In the genomic region with DNA sequence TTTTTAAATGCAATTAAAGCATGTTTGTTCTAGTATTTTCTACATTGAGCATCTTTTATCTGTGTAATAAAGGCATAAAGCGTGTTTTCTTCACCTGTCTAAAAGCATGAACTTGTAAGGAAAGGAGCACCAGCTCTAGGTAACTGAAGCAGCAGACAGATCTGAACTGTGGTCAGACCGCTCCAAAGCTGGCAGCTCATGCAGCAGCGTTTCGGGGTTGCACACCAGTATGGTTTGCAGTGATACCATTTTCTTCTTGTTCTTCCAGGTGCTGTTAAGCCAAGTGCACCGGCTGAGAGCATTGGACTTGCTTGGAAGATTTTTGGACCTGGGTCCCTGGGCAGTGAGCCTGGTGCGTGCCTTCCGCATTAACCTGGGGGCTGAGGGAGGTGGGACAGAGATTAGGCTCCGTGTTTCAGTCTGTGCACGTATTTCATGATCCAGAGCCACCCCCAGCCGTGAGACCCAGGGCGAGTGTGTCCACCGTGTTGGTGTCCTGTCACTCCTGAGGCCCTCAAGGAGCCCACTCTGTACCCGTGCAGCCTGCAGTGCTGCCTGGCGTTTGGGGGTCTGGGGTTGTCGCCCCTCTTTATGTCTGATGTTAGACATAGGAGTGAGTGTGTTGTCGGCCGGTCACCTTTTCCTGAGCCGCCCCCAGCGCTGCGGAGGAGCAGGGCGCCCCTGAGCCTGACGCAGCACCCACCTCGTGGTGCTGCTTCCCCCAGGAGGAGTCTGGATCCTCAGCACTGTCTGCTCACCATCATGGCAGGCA, we compare ENCODE assay signal across 11 cellular contexts.
A peak's percentile ranks its signal among the peaks of the same experiment; 100 is the strongest.
DNase-seq lines count a peak whose midpoint lies in the region; ATAC-seq, FAIRE-seq and TF ChIP-seq lines count a peak whose summit lies in the region.
"Had no signal": no experiment of that assay in that cellular context is flagged by ENCODE, and none has a peak within 500 bp of the region (broad histone marks: within the 10 kb centered on the region; RNA-seq: fewer than 3 reads in every experiment).

No MANE protein-coding gene starts in this region.

- H2AFZ ChIP-seq in K562 (ENCODE audit: low read depth, low read length) (no peak overlapping the region), trophoblast cell (ENCODE audit: insufficient read depth, low read length, poor library complexity) (no peak overlapping the region)

- peak overlapping the region; percentile 13 for H3K18ac ChIP-seq in trophoblast cell (ENCODE audit: low read length)

- H3K4me3 Mint-ChIP-seq in CD4-positive, alpha-beta T cell: no peak overlapping the region

- H3K36me3 ChIP-seq in KOPT-K1 (ENCODE audit: insufficient read depth, low read length) (peaks cover 91% of the 10 kb centered on the region), K562 (ENCODE audit: control insufficient read depth, insufficient read depth, low read length) (peaks cover 36% of the 10 kb centered on the region; the same call in 2 of the 3 replicates), trophoblast cell (ENCODE audit: control insufficient read depth in 1 of 2, insufficient read depth in 2 of 2, low read length in 2 of 2) (peaks cover 2% of the 10 kb centered on the region in 2 experiments)
- H3K36me3 ChIP-seq: adrenal gland had no signal

- TF ChIP-seq POLR2A in K562 (conservative IDR thresholded peaks at IDR 0.05): no peak

- H3K9me1 ChIP-seq in K562 (ENCODE audit: control insufficient read depth, insufficient read depth, low read length): no peaks in the 10 kb centered on the region

- no peak for TF ChIP-seq RAD21 in K562 (CRISPR knock-in tag; conservative IDR thresholded peaks at IDR 0.05 in 1 of 2, IDR thresholded peaks at IDR 0.05 in 1 of 2)

- no peak overlapping the region for H4K12ac ChIP-seq in trophoblast cell (ENCODE audit: low read depth, low read length)

- no peaks in the 10 kb centered on the region for H3K9me3 Mint-ChIP-seq in CD4-positive, alpha-beta T cell

- no peaks in the 10 kb centered on the region for H4K20me1 ChIP-seq in K562 (replicated peaks; ENCODE audit: control insufficient read depth, insufficient read depth, low read length)

- peak overlapping the region; percentile 53 for H2BK5ac ChIP-seq in trophoblast cell (ENCODE audit: low read depth, low read length, poor library complexity)

- no peak overlapping the region for H3K27ac ChIP-seq in CD4-positive, alpha-beta T cell (ENCODE audit: low read depth, low read length)
- H3K27ac ChIP-seq in KOPT-K1 (ENCODE audit: low read depth, low read length, poor library complexity, severe bottlenecking) (peak overlapping the region; percentile 77), K562 (ENCODE audit: extremely low read depth, low read depth, low read length) (peak overlapping the region; percentile 97; the same call in 2 of the 3 replicates), trophoblast cell (ENCODE audit: low read depth, low read length) (no peak overlapping the region)
- H3K27ac ChIP-seq: suprapubic skin had no signal

- peaks cover 13% of the 10 kb centered on the region for H3K79me1 ChIP-seq in trophoblast cell (ENCODE audit: low read length)

- H3K4me2 ChIP-seq in K562 (ENCODE audit: insufficient read depth, low read length) (no peak overlapping the region), trophoblast cell (ENCODE audit: low read length) (no peak overlapping the region)

- H3K4me1 ChIP-seq in K562 (replicated peaks in 1 of 2; ENCODE audit: control insufficient read depth in 2 of 2, insufficient read depth in 2 of 2, low read length in 2 of 2) (peaks cover 14 to 55% of the 10 kb centered on the region in 2 experiments), trophoblast cell (ENCODE audit: control insufficient read depth in 1 of 2, insufficient read depth in 2 of 2, low read length in 2 of 2) (peaks cover 18 to 21% of the 10 kb centered on the region in 2 experiments)

- FAIRE-seq in K562 (lab: Jason Lieb, UNC): no peak

- no peak overlapping the region for H3K23ac ChIP-seq in trophoblast cell (ENCODE audit: low read length)

- H3K9ac ChIP-seq in K562 (ENCODE audit: insufficient read depth in 1 of 2, low read depth in 2 of 2, low read length in 2 of 2): peak overlapping the region; percentile 48 to 77; a peak in 1 of 4 replicates
- no peak overlapping the region for H3K9ac ChIP-seq in trophoblast cell (ENCODE audit: low read length)

- no TSS peak for BruUV-seq in K562 (replicated peaks; lab: Mats Ljungman, UMichigan)

- intact Hi-C loops in CD4-positive, alpha-beta T cell (cut with DNase I, micrococcal nuclease): no loop called here
- intact Hi-C loops in K562 (cut with micrococcal nuclease): no loop called here

- no peaks in the 10 kb centered on the region for H3K9me3 ChIP-seq in CD4-positive, alpha-beta T cell (ENCODE audit: control insufficient read depth, low read length)
- H3K9me3 ChIP-seq in KOPT-K1 (ENCODE audit: insufficient read depth, low read length, poor library complexity, severe bottlenecking): no peaks in the 10 kb centered on the region
- no peaks in the 10 kb centered on the region for H3K9me3 ChIP-seq in K562 (replicated peaks; ENCODE audit: control insufficient read depth, insufficient read depth, low read depth, low read length)
- H3K9me3 ChIP-seq in trophoblast cell (ENCODE audit: insufficient read depth, low read depth, low read length): peaks cover 3% of the 10 kb centered on the region
- H3K9me3 ChIP-seq: adrenal gland, suprapubic skin had no signal

- DNase-seq in CD4-positive, alpha-beta T cell: no peak
- no peak for DNase-seq in K562 (ENCODE audit: extremely low read depth in 1 of 4, low spot score in 3 of 4)
- DNase-seq in trophoblast cell: no peak
- DNase-seq in SK-N-DZ (ENCODE audit: low spot score): no peak
- DNase-seq in SW 1271 (lab: John Stamatoyannopoulos, UW): no peak
- DNase-seq in AG20443 (ENCODE audit: low spot score): no peak
- no peak for DNase-seq in hippocampal formation (lab: John Stamatoyannopoulos, UW)
- DNase-seq: dermis blood vessel endothelial cell had no signal

- peak overlapping the region; percentile 43 for H2AK5ac ChIP-seq in trophoblast cell (ENCODE audit: low read length)

- CTCF ChIA-PET in CD4-positive, alpha-beta T cell (lab: Charles Lee): interaction anchor here (0.6 kb wide), 1 partner anchor 416 kb away, joined by 3 read pairs; no protein-coding TSS in a partner anchor
- CTCF ChIA-PET in K562 (lab: Yijun Ruan, JAX; ENCODE audit: low intra/inter-chr PET ratio): no interaction called here

- H3K27ac Mint-ChIP-seq in CD4-positive, alpha-beta T cell: peak overlapping the region; percentile 75

- POLR2A ChIA-PET in CD4-positive, alpha-beta T cell (lab: Charles Lee): interaction anchor here (1.8 kb wide), 1 partner anchor 11 kb away, joined by 3 read pairs; no protein-coding TSS in a partner anchor
- POLR2A ChIA-PET in K562 (lab: Yijun Ruan, JAX): interaction anchor here (0.5 to 2.5 kb wide), 4 partner anchors 8 to 23 kb away, joined by 3 to 9 read pairs (median 6); no protein-coding TSS in a partner anchor

- 93% methylated on average over 21 of the region's 23 CpGs for WGBS in K562 (ENCODE audit: insufficient coverage, low coverage, missing lambda C conversion rate)
- WGBS in trophoblast cell (ENCODE audit: extremely low coverage, insufficient coverage, insufficient read length): no CpG with 5 or more reads among the region's 23 CpGs

- H2BK12ac ChIP-seq in trophoblast cell (ENCODE audit: low read length): peak overlapping the region; percentile 9

- H3K27me3 ChIP-seq in CD4-positive, alpha-beta T cell (ENCODE audit: control insufficient read depth, insufficient read depth, low read length): no peaks in the 10 kb centered on the region
- H3K27me3 ChIP-seq in K562 (ENCODE audit: control insufficient read depth in 2 of 2, insufficient read depth in 2 of 2, low read length in 2 of 2) (no peaks in the 10 kb centered on the region), trophoblast cell (ENCODE audit: insufficient read depth, low read length) (no peaks in the 10 kb centered on the region)
- H3K27me3 ChIP-seq: adrenal gland, suprapubic skin had no signal

- no peak for TF ChIP-seq EP300 in K562 (IDR thresholded peaks at IDR 0.05; ENCODE audit: low read length)

- no peak overlapping the region for H3K4me3 ChIP-seq in K562
- no peak overlapping the region for H3K4me3 ChIP-seq in trophoblast cell (ENCODE audit: low read depth, low read length)
- H3K4me3 ChIP-seq: adrenal gland, suprapubic skin had no signal

- peak overlapping the region; percentile 72 for H3K14ac ChIP-seq in trophoblast cell (ENCODE audit: low read length)

- in situ Hi-C loops in K562 (cut with MboI): no loop called here

- H3K27me3 Mint-ChIP-seq in CD4-positive, alpha-beta T cell: no peaks in the 10 kb centered on the region

- H3K79me2 ChIP-seq in K562 (ENCODE audit: control insufficient read depth, insufficient read depth, low read length): no peaks in the 10 kb centered on the region
- no peaks in the 10 kb centered on the region for H3K79me2 ChIP-seq in trophoblast cell (ENCODE audit: control insufficient read depth, insufficient read depth, low read length, poor library complexity)

- H3K4me1 Mint-ChIP-seq in CD4-positive, alpha-beta T cell (ENCODE audit: low read depth): peaks cover 30% of the 10 kb centered on the region

- no peak for ATAC-seq in CD4-positive, alpha-beta T cell (ENCODE audit: poor library complexity)
- no peak for ATAC-seq in K562

- no peak for TF ChIP-seq CTCF in CD4-positive, alpha-beta T cell (IDR thresholded peaks at IDR 0.05)
- TF ChIP-seq CTCF in K562 (IDR thresholded peaks at IDR 0.05 in 2 of 3, conservative IDR thresholded peaks at IDR 0.05 in 1 of 3; ENCODE audit: insufficient read depth in 2 of 3, low read depth in 1 of 3, low read length in 3 of 3): no peak

- H4K91ac ChIP-seq in trophoblast cell (ENCODE audit: low read depth, low read length): peak overlapping the region; percentile 71

- H3K4ac ChIP-seq in trophoblast cell (ENCODE audit: low read depth, low read length): no peak overlapping the region

- no peak overlapping the region for H4K8ac ChIP-seq in trophoblast cell (ENCODE audit: low read depth, low read length)

- H2BK120ac ChIP-seq in trophoblast cell (ENCODE audit: insufficient read depth, low read length, poor library complexity): peak overlapping the region; percentile 34

- peaks cover 33% of the 10 kb centered on the region for H3K36me3 Mint-ChIP-seq in CD4-positive, alpha-beta T cell (ENCODE audit: low read depth)

TF ChIP-seq in K562, 482 proteins besides CTCF, POLR2A, EP300 and RAD21 (continues in another document):
- TF ChIP-seq MAFF (IDR thresholded peaks at IDR 0.05; ENCODE audit: low read length) (no peak), TAF1 (IDR thresholded peaks at IDR 0.05; ENCODE audit: control insufficient read depth, extremely low read depth, insufficient read depth, low read length, severe bottlenecking) (no peak), FOSL1 (tag; conservative IDR thresholded peaks at IDR 0.05) (no peak), EHMT2 (IDR thresholded peaks at IDR 0.05) (no peak)

Comparison
In these comparisons a context has a peak if more than half of its experiments do, and no peak if none do; other contexts are left out.
1. H3K27ac ChIP-seq: peak in KOPT-K1 (single experiment) and K562 (single experiment); none in CD4-positive, alpha-beta T cell (single experiment) and trophoblast cell (single experiment).